In the genomic region with DNA sequence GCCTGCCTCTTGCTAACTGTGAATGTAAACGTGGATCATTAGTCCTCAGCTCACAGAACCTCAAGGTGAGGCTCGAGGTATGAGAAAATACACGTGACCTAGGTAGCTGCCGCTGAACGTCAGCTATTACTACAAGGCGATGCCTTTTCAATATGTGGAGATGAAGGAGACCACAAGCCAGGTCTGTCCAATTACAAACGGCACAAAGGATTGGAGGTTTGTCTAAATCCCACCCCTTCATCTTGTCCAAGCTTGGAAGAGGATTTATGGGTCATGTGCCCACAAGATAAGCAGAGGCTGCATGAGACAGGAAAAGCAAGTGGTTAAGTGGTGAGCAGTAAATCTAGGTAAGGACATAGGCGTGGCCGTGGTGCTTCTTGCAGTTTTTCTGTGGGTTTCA, we compare ENCODE assay signal across 14 cellular contexts. TPM values are rescaled to one million over a fixed set of nuclear protein-coding genes. Genes with fewer than 3 reads are reported as not detected.
A peak's percentile ranks its signal among the peaks of the same experiment; 100 is the strongest.
DNase-seq lines count a peak whose midpoint lies in the region; ATAC-seq and TF ChIP-seq lines count a peak whose summit lies in the region.
"Had no signal": no experiment of that assay in that cellular context is flagged by ENCODE, and none has a peak within 500 bp of the region (broad histone marks: within the 10 kb centered on the region; RNA-seq: fewer than 3 reads in every experiment).

No MANE protein-coding gene starts in this region.

- intact Hi-C loops in OCI-LY7 (cut with micrococcal nuclease; ENCODE audit: unreplicated experiment) = no loop called here

- CTCF ChIA-PET in OCI-LY7 (lab: Charles Lee; ENCODE audit: unreplicated experiment) = interaction anchor here (0.5 to 0.6 kb wide), 2 partner anchors 78 to 265 kb away, joined by 4 to 6 read pairs; no protein-coding TSS in a partner anchor

- POLR2A ChIA-PET in OCI-LY7 (lab: Charles Lee) = no interaction called here

- DNase-seq in activated naive CD4-positive, alpha-beta T cell treated with Interleukin-2 at 50 U/mL for 16 hours = peak; percentile 9
- no peak for DNase-seq in activated naive CD4-positive, alpha-beta T cell (lab: John Stamatoyannopoulos, UW)
- DNase-seq in NCI-H187 (lab: John Stamatoyannopoulos, UW) (peak; percentile 32 to 68), SIG-M5 (lab: John Stamatoyannopoulos, UW) (no peak), OCI-LY7 (ENCODE audit: low spot score) (no peak)
- DNase-seq in activated naive CD4-positive, alpha-beta T cell treated with anti-CD3 and anti-CD28 coated beads, Interleukin-2, amount 50 U/mL, for 72 hours (ENCODE audit: low spot score in 2 of 2) = no peak
- DNase-seq in stimulated activated effector memory CD8-positive, alpha-beta T cell treated with anti-CD3 and anti-CD28 coated beads, Interleukin-12 subunit alpha, Interleukin-12 subunit beta, amount 100 ng/mL, for 72 hours (ENCODE audit: low spot score in 2 of 2) = no peak
- DNase-seq: activated T-cell treated with anti-CD3 and anti-CD28 coated beads, Interleukin-2, amount 50 U/mL, for 24 hours; endodermal cell; NCI-H524 had no signal

- H4K20me1 ChIP-seq in OCI-LY7 (ENCODE audit: insufficient read depth, low read length) = no peaks in the 10 kb centered on the region

- no peaks in the 10 kb centered on the region for H3K36me3 Mint-ChIP-seq in activated naive CD4-positive, alpha-beta T cell treated with anti-CD3 and anti-CD28 coated beads, Interleukin-2, amount 50 U/mL, for 72 hours
- H3K36me3 Mint-ChIP-seq in stimulated activated effector memory CD8-positive, alpha-beta T cell treated with anti-CD3 and anti-CD28 coated beads, Interleukin-12 subunit alpha, Interleukin-12 subunit beta, amount 100 ng/mL, for 72 hours = peaks cover 2% of the 10 kb centered on the region

- no peaks in the 10 kb centered on the region for H3K9me3 Mint-ChIP-seq in activated naive CD4-positive, alpha-beta T cell treated with anti-CD3 and anti-CD28 coated beads, Interleukin-2, amount 50 U/mL, for 72 hours
- H3K9me3 Mint-ChIP-seq in stimulated activated effector memory CD8-positive, alpha-beta T cell treated with anti-CD3 and anti-CD28 coated beads, Interleukin-12 subunit alpha, Interleukin-12 subunit beta, amount 100 ng/mL, for 72 hours = no peaks in the 10 kb centered on the region
- H3K9me3 Mint-ChIP-seq: activated T-cell treated with anti-CD3 and anti-CD28 coated beads, Interleukin-2, amount 50 U/mL, for 24 hours; endodermal cell had no signal

- no peak overlapping the region for H2AFZ ChIP-seq in OCI-LY7 (ENCODE audit: low read length)

- no peak overlapping the region for H3K4me3 ChIP-seq in OCI-LY7 (ENCODE audit: low read depth, low read length, poor library complexity, severe bottlenecking)
- H3K4me3 ChIP-seq: gastroesophageal sphincter had no signal

- no peaks in the 10 kb centered on the region for H3K79me2 ChIP-seq in OCI-LY7 (ENCODE audit: insufficient read depth, low read depth, low read length)

- no peaks in the 10 kb centered on the region for H3K9me3 ChIP-seq in OCI-LY7 (ENCODE audit: low read length)
- H3K9me3 ChIP-seq: gastroesophageal sphincter had no signal

- H3K4me3 Mint-ChIP-seq in stimulated activated effector memory CD8-positive, alpha-beta T cell treated with anti-CD3 and anti-CD28 coated beads, Interleukin-12 subunit alpha, Interleukin-12 subunit beta, amount 100 ng/mL, for 72 hours = no peak overlapping the region
- H3K4me3 Mint-ChIP-seq: activated T-cell treated with anti-CD3 and anti-CD28 coated beads, Interleukin-2, amount 50 U/mL, for 24 hours; endodermal cell had no signal

- no TSS peak for BruUV-seq in OCI-LY7 (replicated peaks; lab: Mats Ljungman, UMichigan)

- no peak overlapping the region for H3K27ac Mint-ChIP-seq in activated naive CD4-positive, alpha-beta T cell treated with anti-CD3 and anti-CD28 coated beads, Interleukin-2, amount 50 U/mL, for 72 hours
- peak overlapping the region; percentile 55 for H3K27ac Mint-ChIP-seq in stimulated activated effector memory CD8-positive, alpha-beta T cell treated with anti-CD3 and anti-CD28 coated beads, Interleukin-12 subunit alpha, Interleukin-12 subunit beta, amount 100 ng/mL, for 72 hours
- H3K27ac Mint-ChIP-seq: activated T-cell treated with anti-CD3 and anti-CD28 coated beads, Interleukin-2, amount 50 U/mL, for 24 hours; endodermal cell had no signal

- H3K4me1 Mint-ChIP-seq in stimulated activated effector memory CD8-positive, alpha-beta T cell treated with anti-CD3 and anti-CD28 coated beads, Interleukin-12 subunit alpha, Interleukin-12 subunit beta, amount 100 ng/mL, for 72 hours = peaks cover 48% of the 10 kb centered on the region

- no peak overlapping the region for H3K27ac ChIP-seq in OCI-LY7 (ENCODE audit: low read depth, low read length, poor library complexity, severe bottlenecking)
- H3K27ac ChIP-seq: gastroesophageal sphincter, RWPE1 had no signal

- no peaks in the 10 kb centered on the region for H3K4me1 ChIP-seq in OCI-LY7 (ENCODE audit: insufficient read depth, low read length, poor library complexity, severe bottlenecking)
- H3K4me1 ChIP-seq: gastroesophageal sphincter had no signal

- no peak overlapping the region for H3K4me2 ChIP-seq in OCI-LY7 (ENCODE audit: low read length)

- H3K36me3 ChIP-seq in OCI-LY7 (ENCODE audit: insufficient read depth, low read length) = peaks cover 2% of the 10 kb centered on the region; the same call in 1 of the 2 replicates

- TF ChIP-seq CTCF in OCI-LY7 (conservative IDR thresholded peaks at IDR 0.05; ENCODE audit: low read length) = no peak

- no peaks in the 10 kb centered on the region for H3K9me2 ChIP-seq in OCI-LY7 (ENCODE audit: insufficient read depth, low read length)

- peak; percentile 21 to 60 for ATAC-seq in activated naive CD4-positive, alpha-beta T cell treated with anti-CD3 and anti-CD28 coated beads, Interleukin-2, amount 50 U/mL, for 72 hours
- peak; percentile 56 for ATAC-seq in stimulated activated effector memory CD8-positive, alpha-beta T cell treated with anti-CD3 and anti-CD28 coated beads, Interleukin-12 subunit alpha, Interleukin-12 subunit beta, amount 100 ng/mL, for 72 hours
- no peak for ATAC-seq in HG03460 (IDR thresholded peaks at IDR 0.05; ENCODE audit: unreplicated experiment)
- ATAC-seq: gastroesophageal sphincter had no signal

RNA-seq across cellular contexts. Expression of a gene that starts 3.4 kb away (rescaled TPM):
- 1 to 10 TPM in 1 of 2 donors, not detected in 1; 1.2 TPM for total RNA-seq in activated naive CD4-positive, alpha-beta T cell treated with anti-CD3 and anti-CD28 coated beads, Interleukin-2, amount 50 U/mL, for 72 hours
- 1.3 TPM in 1 of 2 replicates, not detected in the other for total RNA-seq in OCI-LY7 (2014; rRNA removed; shearing (Covaris generic))
- not detected in 2 replicates for total RNA-seq in OCI-LY7 (2022)
- total RNA-seq: endodermal cell, gastroesophageal sphincter, ureter had no signal

RNA-seq across cellular contexts. Expression of a gene that starts 19.9 kb away (rescaled TPM):
- not detected for total RNA-seq in activated naive CD4-positive, alpha-beta T cell treated with anti-CD3 and anti-CD28 coated beads, Interleukin-2, amount 50 U/mL, for 72 hours
- total RNA-seq in OCI-LY7 (2014; rRNA removed; shearing (Covaris generic)) = not detected in 2 replicates
- not detected in 2 replicates for total RNA-seq in OCI-LY7 (2022)
- total RNA-seq: endodermal cell, gastroesophageal sphincter, ureter had no signal

RNA-seq across cellular contexts. Expression of a gene that starts 20.1 kb away (rescaled TPM):
- total RNA-seq in activated naive CD4-positive, alpha-beta T cell treated with anti-CD3 and anti-CD28 coated beads, Interleukin-2, amount 50 U/mL, for 72 hours = 10 to 100 TPM; 23.5 to 33.6 TPM
- 30.7 and 31.8 TPM in 2 replicates for total RNA-seq in OCI-LY7 (2014; rRNA removed; shearing (Covaris generic))
- total RNA-seq in OCI-LY7 (2022) = 28.6 and 44.9 TPM in 2 replicates

RNA-seq across cellular contexts. Expression of a gene that starts 25.4 kb away (rescaled TPM):
- 10 to 100 TPM; 26.7 to 29.3 TPM for total RNA-seq in activated naive CD4-positive, alpha-beta T cell treated with anti-CD3 and anti-CD28 coated beads, Interleukin-2, amount 50 U/mL, for 72 hours
- 19.8 and 27.0 TPM in 2 replicates for total RNA-seq in OCI-LY7 (2014; rRNA removed; shearing (Covaris generic))
- total RNA-seq in OCI-LY7 (2022) = 29.8 and 34.2 TPM in 2 replicates

RNA-seq across cellular contexts. Expression of a gene that starts 39.4 kb away (rescaled TPM):
- under 1 TPM in 1 of 2 donors, not detected in 1; 0.31 TPM for total RNA-seq in activated naive CD4-positive, alpha-beta T cell treated with anti-CD3 and anti-CD28 coated beads, Interleukin-2, amount 50 U/mL, for 72 hours
- not detected in 2 replicates for total RNA-seq in OCI-LY7 (2014; rRNA removed; shearing (Covaris generic))
- total RNA-seq in OCI-LY7 (2022) = not detected in 2 replicates
- total RNA-seq: endodermal cell, gastroesophageal sphincter, ureter had no signal

Comparison
In these comparisons a context has a peak if more than half of its experiments do, and no peak if none do; other contexts are left out.
1. DNase-seq: peak in activated naive CD4-positive, alpha-beta T cell treated with Interleukin-2 at 50 U/mL for 16 hours (single experiment) and NCI-H187 (2 of 2); none in activated naive CD4-positive, alpha-beta T cell (0 of 4), activated naive CD4-positive, alpha-beta T cell treated with anti-CD3 and anti-CD28 coated beads, Interleukin-2, amount 50 U/mL, for 72 hours (0 of 2), stimulated activated effector memory CD8-positive, alpha-beta T cell treated with anti-CD3 and anti-CD28 coated beads, Interleukin-12 subunit alpha, Interleukin-12 subunit beta, amount 100 ng/mL, for 72 hours (0 of 2), SIG-M5 (single experiment) and OCI-LY7 (single experiment).